Comparison of ENCODE assay signal across 11 cellular contexts in genomic region chr1:101436100-101436511, GRCh38.
DNase-seq lines count a peak whose midpoint lies in the region; ATAC-seq and TF ChIP-seq lines count a peak whose summit lies in the region.
"Had no signal": no experiment of that assay in that cellular context is flagged by ENCODE, and none has a peak within 500 bp of the region (broad histone marks: within the 10 kb centered on the region; RNA-seq: fewer than 3 reads in every experiment).

No MANE protein-coding gene starts in this region.

- no peak overlapping the region for H3K4me2 ChIP-seq in DND-41 (ENCODE audit: insufficient read depth, low read length)

- H3K79me2 ChIP-seq in DND-41 (ENCODE audit: insufficient read depth, low read length), result no peaks in the 10 kb centered on the region

- DNase-seq in DND-41 (no peak), posterior vena cava (ENCODE audit: low spot score) (no peak), MG63 (no peak), G401 (ENCODE audit: low spot score) (no peak), midbrain (lab: John Stamatoyannopoulos, UW) (no peak)
- DNase-seq: central memory CD4-positive, alpha-beta T cell; NCI-H1930 had no signal

- no peaks in the 10 kb centered on the region for H4K20me1 ChIP-seq in DND-41 (ENCODE audit: insufficient read depth, low read length)

- H2AFZ ChIP-seq in DND-41 (ENCODE audit: low read depth, low read length), result 0 out of 2 replicates have a peak overlapping the region, but pooled peaks have one; percentile 42

- in situ Hi-C loops in G401 (cut with HindIII; ENCODE audit: low sequenced_read_pairs), result no loop called here

- no peaks in the 10 kb centered on the region for H3K9me3 ChIP-seq in DND-41 (ENCODE audit: insufficient read depth, low read length, severe bottlenecking)
- no peaks in the 10 kb centered on the region for H3K9me3 ChIP-seq in MG63
- H3K9me3 ChIP-seq: Peyer's patch had no signal

- no peak overlapping the region for H3K9ac ChIP-seq in DND-41 (ENCODE audit: low read depth, low read length)

- H3K4me1 ChIP-seq in DND-41 (ENCODE audit: insufficient read depth, low read length), result peaks cover 47% of the 10 kb centered on the region
- H3K4me1 ChIP-seq: Peyer's patch had no signal

- ATAC-seq in DND-41 (ENCODE audit: insufficient read depth, low read depth) (no peak), GM19324 (IDR thresholded peaks at IDR 0.05; ENCODE audit: low FRiP score, unreplicated experiment) (peak; percentile 64), HG02678 (IDR thresholded peaks at IDR 0.05; ENCODE audit: unreplicated experiment) (peak; percentile 55), HG03442 (IDR thresholded peaks at IDR 0.05; ENCODE audit: unreplicated experiment) (peak; percentile 50)

- no peak for TF ChIP-seq CTCF in DND-41 (IDR thresholded peaks at IDR 0.05; ENCODE audit: borderline replicate concordance, extremely low read depth, low read length, poor library complexity, severe bottlenecking)

- no peaks in the 10 kb centered on the region for H3K27me3 ChIP-seq in DND-41 (ENCODE audit: insufficient read depth, low read length, poor library complexity)
- H3K27me3 ChIP-seq in MG63, result no peaks in the 10 kb centered on the region
- H3K27me3 ChIP-seq: Peyer's patch had no signal

- intact Hi-C loops in posterior vena cava (cut with DNase I), result no loop called here

- no peak overlapping the region for H3K4me3 ChIP-seq in DND-41 (ENCODE audit: low read depth in 1 of 2, low read length in 2 of 2)
- H3K4me3 ChIP-seq in MG63, result no peak overlapping the region
- H3K4me3 ChIP-seq: Peyer's patch had no signal

- no peaks in the 10 kb centered on the region for H3K36me3 ChIP-seq in DND-41 (ENCODE audit: insufficient read depth, low read length)
- H3K36me3 ChIP-seq in MG63, result no peaks in the 10 kb centered on the region
- H3K36me3 ChIP-seq: Peyer's patch had no signal

- no peak overlapping the region for H3K27ac ChIP-seq in DND-41 (ENCODE audit: low read length)
